ENCODE assay signal across 8 cellular contexts in genomic region chr5:141320225-141321169, GRCh38. TPM values are rescaled to one million over a fixed set of nuclear protein-coding genes. Genes with fewer than 3 reads are reported as not detected.
A peak's percentile ranks its signal among the peaks of the same experiment; 100 is the strongest.
DNase-seq lines count a peak whose midpoint lies in the region; ATAC-seq, FAIRE-seq and TF ChIP-seq lines count a peak whose summit lies in the region.

A gene with protein sequence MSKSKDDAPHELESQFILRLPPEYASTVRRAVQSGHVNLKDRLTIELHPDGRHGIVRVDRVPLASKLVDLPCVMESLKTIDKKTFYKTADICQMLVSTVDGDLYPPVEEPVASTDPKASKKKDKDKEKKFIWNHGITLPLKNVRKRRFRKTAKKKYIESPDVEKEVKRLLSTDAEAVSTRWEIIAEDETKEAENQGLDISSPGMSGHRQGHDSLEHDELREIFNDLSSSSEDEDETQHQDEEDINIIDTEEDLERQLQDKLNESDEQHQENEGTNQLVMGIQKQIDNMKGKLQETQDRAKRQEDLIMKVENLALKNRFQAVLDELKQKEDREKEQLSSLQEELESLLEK (minus strand): TSS chr5:141320784. CDS start chr5:141320044, 740 bp downstream.

- H3K27me3 Mint-ChIP-seq in immature natural killer cell (ENCODE audit: low read depth in 3 of 3): peaks cover 19 to 43% (median 20%) of the 10 kb centered on the region in 3 donors

- H3K4me3 ChIP-seq in AG09309 (ENCODE audit: control insufficient read depth, low read depth, low read length) (peak within 1 kb of the TSS; percentile 78), WI38 (ENCODE audit: low read depth, low read length) (peak within 1 kb of the TSS; percentile 90), bronchial epithelial cell (ENCODE audit: low read depth, low read length) (peak within 1 kb of the TSS; percentile 81)

- peaks cover 2% of the 10 kb centered on the region for H3K36me3 ChIP-seq in bronchial epithelial cell (ENCODE audit: control insufficient read depth, insufficient read depth, low read length)

- DNase-seq in AG09309 (ENCODE audit: low read depth) (peak; percentile 77), NCI-H2227 treated with DMSO at 0.1 percent for 48 hours (lab: John Stamatoyannopoulos, UW) (peak; percentile 79), bronchial epithelial cell (ENCODE audit: low read depth) (peak; percentile 88), immature natural killer cell (peak; percentile 89 to 94 (median 92)), smooth muscle cell of the brain vasculature (ENCODE audit: low read depth, low spot score) (peak; percentile 91)

- H3K27me3 ChIP-seq in bronchial epithelial cell (ENCODE audit: control insufficient read depth, insufficient read depth, low read length): no peaks in the 10 kb centered on the region

- FAIRE-seq in bronchial epithelial cell (lab: Jason Lieb, UNC): no peak

- TF ChIP-seq CTCF in AG09309 (IDR thresholded peaks at IDR 0.05; ENCODE audit: control insufficient read depth, insufficient read depth, low read depth, low read length, missing control alignments) (peak; percentile 82), WI38 (IDR thresholded peaks at IDR 0.05; ENCODE audit: low read depth, low read length) (peak; percentile 81), bronchial epithelial cell (IDR thresholded peaks at IDR 0.05; ENCODE audit: insufficient read depth, low read length, severe bottlenecking) (peak; percentile 83)

- peak within 1 kb of the TSS; percentile 97 to 100 (median 99) for H3K27ac Mint-ChIP-seq in immature natural killer cell

- peaks cover 31 to 39% of the 10 kb centered on the region in 2 donors for H3K4me1 Mint-ChIP-seq in immature natural killer cell

- peak; percentile 98 for ATAC-seq in GM18907 (IDR thresholded peaks at IDR 0.05; ENCODE audit: unreplicated experiment)
- peak; percentile 91 for ATAC-seq in HG03159 (IDR thresholded peaks at IDR 0.05; ENCODE audit: unreplicated experiment)

- H3K4me3 Mint-ChIP-seq in immature natural killer cell: peak within 1 kb of the TSS; percentile 91 to 97 (median 94)

- peaks cover 29 to 65% (median 62%) of the 10 kb centered on the region in 6 donors for H3K9me3 Mint-ChIP-seq in immature natural killer cell

- peaks cover 32 to 41% (median 32%) of the 10 kb centered on the region in 3 donors for H3K36me3 Mint-ChIP-seq in immature natural killer cell

RNA-seq across cellular contexts. Expression of the gene that starts here (rescaled TPM):
- 36.3 and 74.5 TPM in 2 replicates for total RNA-seq in bronchial epithelial cell
- 100 to 1,000 TPM; 136 to 191 (median 151) TPM for polyA plus RNA-seq in immature natural killer cell

Comparison
In these comparisons a context has a peak if more than half of its experiments do, and no peak if none do; other contexts are left out.
1. Peak in every context shown above with its lines: DNase-seq, ATAC-seq and H3K4me3 ChIP-seq.